ENCODE assay signal across 17 cellular contexts in genomic region chr1:165680303-165680702, GRCh38.
"Had no signal": no experiment of that assay in that cellular context is flagged by ENCODE, and none has a peak within 500 bp of the region (broad histone marks: within the 10 kb centered on the region; RNA-seq: fewer than 3 reads in every experiment).

No MANE protein-coding gene starts in this region.

- H3K27me3 ChIP-seq: adrenal gland, breast epithelium, esophagus muscularis mucosa, heart right ventricle, vagina had no signal

- H3K27me3 Mint-ChIP-seq: activated B cell treated with CpG ODN at 0.5 μM for 24 hours; activated naive CD4-positive, alpha-beta T cell treated with anti-CD3 and anti-CD28 coated beads, Interleukin-2, amount 50 U/mL, for 24 hours had no signal

- H3K9me3 ChIP-seq: adrenal gland, breast epithelium, esophagus muscularis mucosa, heart right ventricle, vagina had no signal

- DNase-seq: activated B cell treated with CpG ODN at 0.5 μM for 24 hours; activated CD4-positive, alpha-beta T cell treated with anti-CD3 and anti-CD28 coated beads for 48 hours; activated CD8-positive, alpha-beta T cell treated with anti-CD3 and anti-CD28 coated beads, Interleukin-2, amount 10 ng/mL, durations not matched to agents 7 days and 5 days; activated effector memory CD4-positive, alpha-beta T cell treated with anti-CD3 and anti-CD28 coated beads, Interleukin-2, amount 50 U/mL, for 16 hours; activated T-cell treated with anti-CD3 and anti-CD28 coated beads, Interleukin-2, amount 50 U/mL, for 4 hours; adrenal gland; cortex of kidney; heart right ventricle; nephron progenitor cell; nucleus accumbens; stimulated activated naive CD8-positive, alpha-beta T cell treated with anti-CD3 and anti-CD28 coated beads, Interleukin-15, Interleukin-2, amounts not matched to agents 100 U/mL and 50 U/mL, for 24 hours; T-helper 9 cell; trophoblast cell had no signal

- H3K4me3 ChIP-seq: adrenal gland, breast epithelium, esophagus muscularis mucosa, heart right ventricle, vagina had no signal

- H3K27ac ChIP-seq: adrenal gland, breast epithelium, esophagus muscularis mucosa, heart right ventricle, vagina had no signal

- H3K4me1 Mint-ChIP-seq: nephron progenitor cell had no signal

- H3K4me3 Mint-ChIP-seq: activated B cell treated with CpG ODN at 0.5 μM for 24 hours; activated CD8-positive, alpha-beta T cell treated with anti-CD3 and anti-CD28 coated beads, Interleukin-2, amount 10 ng/mL, durations not matched to agents 7 days and 5 days; activated naive CD4-positive, alpha-beta T cell treated with anti-CD3 and anti-CD28 coated beads, Interleukin-2, amount 50 U/mL, for 24 hours; activated T-cell treated with anti-CD3 and anti-CD28 coated beads, Interleukin-2, amount 50 U/mL, for 4 hours; nephron progenitor cell had no signal

- H3K9me3 Mint-ChIP-seq: activated B cell treated with CpG ODN at 0.5 μM for 24 hours; activated naive CD4-positive, alpha-beta T cell treated with anti-CD3 and anti-CD28 coated beads, Interleukin-2, amount 50 U/mL, for 24 hours; activated T-cell treated with anti-CD3 and anti-CD28 coated beads, Interleukin-2, amount 50 U/mL, for 4 hours had no signal

- ATAC-seq: activated CD8-positive, alpha-beta T cell treated with anti-CD3 and anti-CD28 coated beads, Interleukin-2, amount 10 ng/mL, durations not matched to agents 7 days and 5 days; activated T-cell treated with anti-CD3 and anti-CD28 coated beads, Interleukin-2, amount 50 U/mL, for 4 hours; heart right ventricle; stimulated activated naive CD8-positive, alpha-beta T cell treated with anti-CD3 and anti-CD28 coated beads, Interleukin-15, Interleukin-2, amounts not matched to agents 100 U/mL and 50 U/mL, for 24 hours had no signal

- H3K36me3 ChIP-seq: breast epithelium had no signal

- H3K27ac Mint-ChIP-seq: activated B cell treated with CpG ODN at 0.5 μM for 24 hours; activated CD8-positive, alpha-beta T cell treated with anti-CD3 and anti-CD28 coated beads, Interleukin-2, amount 10 ng/mL, durations not matched to agents 7 days and 5 days; activated naive CD4-positive, alpha-beta T cell treated with anti-CD3 and anti-CD28 coated beads, Interleukin-2, amount 50 U/mL, for 24 hours; nephron progenitor cell had no signal

- H3K4me1 ChIP-seq: breast epithelium had no signal
